In the genomic region with DNA sequence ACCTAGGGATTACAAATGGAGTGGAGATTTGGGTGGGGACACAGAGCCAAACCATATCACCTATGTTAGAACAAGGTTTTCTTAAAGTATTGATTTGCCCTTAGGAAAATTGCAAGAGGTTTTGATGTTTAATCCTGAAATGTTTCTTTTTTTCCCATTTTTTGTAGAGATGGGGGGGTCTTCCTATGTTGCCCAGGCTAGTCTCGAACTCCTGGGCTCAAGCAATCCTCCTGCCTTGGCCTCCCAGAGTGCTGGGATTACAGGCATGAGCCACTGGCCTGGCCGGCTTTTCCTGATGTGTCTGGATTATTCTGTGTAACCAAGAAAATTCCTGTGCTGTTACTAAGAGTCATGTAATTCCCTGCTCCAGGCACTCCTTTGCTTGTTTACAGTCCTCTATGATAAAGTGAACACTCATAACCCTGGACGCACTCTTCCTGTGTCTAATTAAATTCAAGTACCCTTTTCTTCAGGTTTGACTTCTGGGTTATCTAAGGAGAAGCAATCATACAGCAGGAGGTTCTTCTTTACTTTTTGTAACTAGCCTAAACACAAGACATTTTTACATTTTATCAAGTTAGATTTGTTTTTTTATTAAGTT, we compare ENCODE assay signal across 19 cellular contexts. TPM values are rescaled to one million over a fixed set of nuclear protein-coding genes. Genes with fewer than 3 reads are reported as not detected.
DNase-seq lines count a peak whose midpoint lies in the region; ATAC-seq, FAIRE-seq and TF ChIP-seq lines count a peak whose summit lies in the region.
"Had no signal": no experiment of that assay in that cellular context is flagged by ENCODE, and none has a peak within 500 bp of the region (broad histone marks: within the 10 kb centered on the region; RNA-seq: fewer than 3 reads in every experiment).

No MANE protein-coding gene starts in this region.

- H3K9me1 ChIP-seq in keratinocyte (ENCODE audit: control insufficient read depth, extremely low read depth, insufficient read depth, low read length), result no peaks in the 10 kb centered on the region

- H3K4me3 ChIP-seq in AG10803 (ENCODE audit: low read length) (no peak overlapping the region), keratinocyte (ENCODE audit: control insufficient read depth in 2 of 3, extremely low read depth in 1 of 3, insufficient read depth in 2 of 3, low read depth in 1 of 3, low read length in 3 of 3) (no peak overlapping the region)
- H3K4me3 ChIP-seq: GM23338, prostate gland had no signal

- TF ChIP-seq POLR2A in GM12892 (IDR thresholded peaks at IDR 0.05; ENCODE audit: low read depth, low read length), result no peak

- no peak overlapping the region for H3K4me2 ChIP-seq in keratinocyte (ENCODE audit: control insufficient read depth, extremely low read depth, insufficient read depth, low read depth, low read length)
- H3K4me2 ChIP-seq: GM23338 had no signal

- H3K27me3 ChIP-seq in keratinocyte (ENCODE audit: control insufficient read depth, extremely low read depth, insufficient read depth, low read length), result no peaks in the 10 kb centered on the region

- TF ChIP-seq CTCF in AG10803 (conservative IDR thresholded peaks at IDR 0.05; ENCODE audit: low read length) (no peak), keratinocyte (optimal IDR thresholded peaks at IDR 0.05 in 1 of 3, IDR thresholded peaks at IDR 0.05 in 1 of 3, conservative IDR thresholded peaks at IDR 0.05 in 1 of 3; ENCODE audit: extremely low read depth in 1 of 3, insufficient read depth in 2 of 3, low read length in 3 of 3) (no peak)

- no peaks in the 10 kb centered on the region for H3K79me2 ChIP-seq in keratinocyte (ENCODE audit: control insufficient read depth, insufficient read depth, low read length)

- no peak overlapping the region for H3K27ac ChIP-seq in keratinocyte (ENCODE audit: control insufficient read depth, insufficient read depth, low read length)
- H3K27ac ChIP-seq: HL-60, prostate gland had no signal

- no peak overlapping the region for H2AFZ ChIP-seq in keratinocyte (ENCODE audit: control insufficient read depth, low read length)
- H2AFZ ChIP-seq: GM23338 had no signal

- in situ Hi-C loops in T47D (cut with HindIII; ENCODE audit: low pct_unique_long_range_greater_than_20kb, low sequenced_read_pairs), result no loop called here

- no peaks in the 10 kb centered on the region for H3K9me3 ChIP-seq in keratinocyte (ENCODE audit: control insufficient read depth, low read depth, low read length)
- H3K9me3 ChIP-seq: prostate gland had no signal

- peak; percentile 62 for DNase-seq in AG10803 (ENCODE audit: low read depth)
- DNase-seq in HTR-8/SVneo (ENCODE audit: insufficient read length, low spot score), result peak; percentile 15
- DNase-seq in T47D (ENCODE audit: low read depth in 1 of 2, low spot score in 1 of 2), result peak; percentile 26 to 84
- peak; percentile 50 for DNase-seq in keratinocyte (ENCODE audit: low read depth, low spot score)
- no peak for DNase-seq in GM12892 (ENCODE audit: insufficient read length)
- no peak for DNase-seq in NCI-H146 (lab: John Stamatoyannopoulos, UW)
- DNase-seq: activated CD4-positive, CD25-positive, alpha-beta regulatory T cell; AML-193; DMS153; kidney; stimulated activated CD4-positive, alpha-beta T cell treated with anti-CD3 and anti-CD28 coated beads, Interleukin-1b, Interleukin-23, amount 100 ng/mL, for 48 hours; stimulated activated CD8-positive, alpha-beta memory T cell treated with anti-CD3 and anti-CD28 coated beads, Interleukin-4, amount 100 ng/mL, for 48 hours had no signal

- H3K36me3 ChIP-seq in keratinocyte (ENCODE audit: control insufficient read depth in 2 of 2, extremely low read depth in 1 of 2, insufficient read depth in 2 of 2, low read length in 2 of 2), result no peaks in the 10 kb centered on the region
- H3K36me3 ChIP-seq: prostate gland had no signal

- peaks cover 6% of the 10 kb centered on the region for H3K4me1 ChIP-seq in keratinocyte (ENCODE audit: control insufficient read depth, extremely low read depth, insufficient read depth, low read length)
- H3K4me1 ChIP-seq: prostate gland had no signal

- ATAC-seq in GM19455 (IDR thresholded peaks at IDR 0.05; ENCODE audit: unreplicated experiment) (no peak), GM18519 (IDR thresholded peaks at IDR 0.05; ENCODE audit: low FRiP score, unreplicated experiment) (no peak)
- ATAC-seq: GM23338 had no signal

- FAIRE-seq in HTR-8/SVneo (lab: Jason Lieb, UNC), result no peak
- peak; percentile 17 for FAIRE-seq in keratinocyte (lab: Jason Lieb, UNC)
- FAIRE-seq in GM12892 (lab: Jason Lieb, UNC), result no peak
- FAIRE-seq: colon, frontal cortex, kidney had no signal

- dilution Hi-C loops in keratinocyte (cut with MboI; ENCODE audit: extremely low pct_ligation_motif_present, low sequenced_read_pairs), result no loop called here

- no peak overlapping the region for H3K9ac ChIP-seq in keratinocyte (ENCODE audit: control insufficient read depth, extremely low read depth, insufficient read depth, low read length)

- H4K20me1 ChIP-seq in keratinocyte (ENCODE audit: control insufficient read depth, extremely low read depth, insufficient read depth, low read length), result no peaks in the 10 kb centered on the region

RNA-seq across cellular contexts. Expression of a gene that starts 15.0 kb away (rescaled TPM):
- polyA plus RNA-seq in keratinocyte, result 8.3 to 11.0 TPM (median 9.2 TPM) in 3 replicates
- polyA plus RNA-seq in keratinocyte (2011; ENCODE audit: low read depth), result 10.1 TPM
- 5.5 and 10.1 TPM in 2 replicates for polyA plus RNA-seq in keratinocyte (2011; cell fraction: cytosol; rRNA removed)
- polyA plus RNA-seq in keratinocyte (2011; cell fraction: nucleus; rRNA removed), result 21.6 and 21.9 TPM in 2 replicates
- 15.5 and 16.8 TPM in 2 replicates for polyA plus RNA-seq in keratinocyte (2012; ENCODE audit: low replicate concordance)
- 8.1 to 17.3 TPM (median 10.6 TPM) in 3 replicates for polyA minus RNA-seq in keratinocyte
- 21.7 TPM for polyA minus RNA-seq in keratinocyte (2011; cell fraction: cytosol; rRNA and poly(A)+ RNA removed)
- 20.6 and 23.4 TPM in 2 replicates for polyA minus RNA-seq in keratinocyte (2011; cell fraction: nucleus; rRNA and poly(A)+ RNA removed)
- 6.8 TPM for polyA plus RNA-seq in GM12892 (2012; ENCODE audit: missing spikeins)

Comparison
In these comparisons a context has a peak if more than half of its experiments do, and no peak if none do; other contexts are left out.
1. DNase-seq: peak in AG10803 (single experiment), HTR-8/SVneo (single experiment), T47D (2 of 2) and keratinocyte (single experiment); none in GM12892 (single experiment) and NCI-H146 (single experiment).